Comparison of ENCODE assay signal across 25 cellular contexts in genomic region chr4:6043843-6044242, GRCh38. TPM values are rescaled to one million over a fixed set of nuclear protein-coding genes. Genes with fewer than 3 reads are reported as not detected.
A peak's percentile ranks its signal among the peaks of the same experiment; 100 is the strongest.
DNase-seq lines count a peak whose midpoint lies in the region; ATAC-seq, FAIRE-seq and TF ChIP-seq lines count a peak whose summit lies in the region.
"Had no signal": no experiment of that assay in that cellular context is flagged by ENCODE, and none has a peak within 500 bp of the region (broad histone marks: within the 10 kb centered on the region; RNA-seq: fewer than 3 reads in every experiment).

No MANE protein-coding gene starts in this region.

- TF ChIP-seq CTCF in K562 (IDR thresholded peaks at IDR 0.05 in 2 of 3, conservative IDR thresholded peaks at IDR 0.05 in 1 of 3; ENCODE audit: insufficient read depth in 2 of 3, low read depth in 1 of 3, low read length in 3 of 3): no peak

- no peaks in the 10 kb centered on the region for H4K20me1 ChIP-seq in BLaER1
- 0 out of 2 replicates have a peak, but pooled peaks cover 4% of the 10 kb centered on the region for H4K20me1 ChIP-seq in K562 (replicated peaks; ENCODE audit: control insufficient read depth, insufficient read depth, low read length)

- no peaks in the 10 kb centered on the region for H3K27me3 ChIP-seq in BLaER1
- peaks cover 7 to 38% of the 10 kb centered on the region in 2 experiments; a peak in 4 of 5 replicates for H3K27me3 ChIP-seq in K562 (ENCODE audit: control insufficient read depth in 2 of 2, insufficient read depth in 2 of 2, low read length in 2 of 2)
- peaks cover 0 to 31% (median 2%) of the 10 kb centered on the region in 3 experiments for H3K27me3 ChIP-seq in neuronal stem cell (ENCODE audit: control insufficient read depth in 3 of 3, insufficient read depth in 3 of 3, low read depth in 1 of 3, low read length in 3 of 3)
- no peaks in the 10 kb centered on the region for H3K27me3 ChIP-seq in CD8-positive, alpha-beta memory T cell (ENCODE audit: insufficient read depth, low read length, poor library complexity, severe bottlenecking)

- H2AFZ ChIP-seq in K562 (ENCODE audit: low read depth, low read length) (no peak overlapping the region), neuronal stem cell (ENCODE audit: low read length) (no peak overlapping the region)
- H2AFZ ChIP-seq: GM23338 had no signal

- no peaks in the 10 kb centered on the region for H3K36me3 Mint-ChIP-seq in CD8-positive, alpha-beta memory T cell
- H3K36me3 Mint-ChIP-seq: CD8-positive, alpha-beta T cell had no signal

- no peaks in the 10 kb centered on the region for H3K36me3 ChIP-seq in BLaER1
- H3K36me3 ChIP-seq in K562 (ENCODE audit: control insufficient read depth, insufficient read depth, low read length): no peaks in the 10 kb centered on the region
- H3K36me3 ChIP-seq in neuronal stem cell (replicated peaks in 1 of 2; ENCODE audit: control insufficient read depth in 2 of 2, insufficient read depth in 2 of 2, low read length in 2 of 2): no peaks in the 10 kb centered on the region
- no peaks in the 10 kb centered on the region for H3K36me3 ChIP-seq in CD8-positive, alpha-beta memory T cell (ENCODE audit: insufficient read depth, low read length)

- no peaks in the 10 kb centered on the region for H3K9me3 Mint-ChIP-seq in CD8-positive, alpha-beta memory T cell
- H3K9me3 Mint-ChIP-seq: CD8-positive, alpha-beta T cell; GM23338 had no signal

- H2BK15ac ChIP-seq in neuronal stem cell (ENCODE audit: low read length): no peak overlapping the region

- no peak overlapping the region for H3K14ac ChIP-seq in neuronal stem cell (ENCODE audit: low read length)

- no peak overlapping the region for H3K4me3 Mint-ChIP-seq in CD8-positive, alpha-beta memory T cell
- H3K4me3 Mint-ChIP-seq: CD8-positive, alpha-beta T cell; GM23338; HFFc6 had no signal

- POLR2A ChIA-PET in K562 (lab: Yijun Ruan, JAX): no interaction called here
- POLR2A ChIA-PET in CD8-positive, alpha-beta memory T cell (lab: Charles Lee): no interaction called here

- H2BK120ac ChIP-seq in neuronal stem cell (ENCODE audit: low read depth, low read length): no peak overlapping the region

- no peaks in the 10 kb centered on the region for H3K79me2 ChIP-seq in K562 (ENCODE audit: control insufficient read depth, insufficient read depth, low read length)

- CTCF ChIA-PET in K562 (lab: Yijun Ruan, JAX; ENCODE audit: low intra/inter-chr PET ratio): no interaction called here
- CTCF ChIA-PET in CD8-positive, alpha-beta memory T cell (lab: Charles Lee): no interaction called here

- H3K27me3 Mint-ChIP-seq in CD8-positive, alpha-beta memory T cell: peaks cover 2 to 3% of the 10 kb centered on the region in 2 donors

- no peak overlapping the region for H3K18ac ChIP-seq in neuronal stem cell (ENCODE audit: low read length)

- no peaks in the 10 kb centered on the region for H3K79me1 ChIP-seq in neuronal stem cell (ENCODE audit: low read depth, low read length)

- H3K4me2 ChIP-seq in BLaER1: peak overlapping the region; percentile 57
- H3K4me2 ChIP-seq in K562 (ENCODE audit: insufficient read depth, low read length): no peak overlapping the region
- no peak overlapping the region for H3K4me2 ChIP-seq in neuronal stem cell (ENCODE audit: insufficient read depth, low read length, poor library complexity, severe bottlenecking)
- H3K4me2 ChIP-seq: GM23338 had no signal

- H3K9me1 ChIP-seq in K562 (ENCODE audit: control insufficient read depth, insufficient read depth, low read length): no peaks in the 10 kb centered on the region

- intact Hi-C loops in K562 (cut with micrococcal nuclease): no loop called here

- peak overlapping the region; percentile 87 for H2AK5ac ChIP-seq in neuronal stem cell (ENCODE audit: low read depth, low read length)

- no peak for TF ChIP-seq RAD21 in K562 (CRISPR knock-in tag; conservative IDR thresholded peaks at IDR 0.05 in 1 of 2, IDR thresholded peaks at IDR 0.05 in 1 of 2)

- H3K27ac Mint-ChIP-seq in CD8-positive, alpha-beta memory T cell: no peak overlapping the region
- H3K27ac Mint-ChIP-seq: CD8-positive, alpha-beta T cell; GM23338; HFFc6 had no signal

- no peak for TF ChIP-seq EP300 in K562 (IDR thresholded peaks at IDR 0.05; ENCODE audit: low read length)

- no peak overlapping the region for H2BK5ac ChIP-seq in neuronal stem cell (ENCODE audit: low read length)

- in situ Hi-C loops in K562 (cut with MboI): no loop called here

- H3K9ac ChIP-seq in BLaER1: no peak overlapping the region
- H3K9ac ChIP-seq in K562 (ENCODE audit: insufficient read depth in 1 of 2, low read depth in 2 of 2, low read length in 2 of 2): no peak overlapping the region
- H3K9ac ChIP-seq in neuronal stem cell (ENCODE audit: low read depth, low read length, poor library complexity): peak overlapping the region; percentile 24

- no peak overlapping the region for H3K4me3 ChIP-seq in BLaER1
- H3K4me3 ChIP-seq in K562: no peak overlapping the region
- H3K4me3 ChIP-seq in neuronal stem cell (ENCODE audit: low read length in 2 of 2): no peak overlapping the region
- H3K4me3 ChIP-seq in CD8-positive, alpha-beta memory T cell (ENCODE audit: low read length): no peak overlapping the region
- H3K4me3 ChIP-seq: GM12878, GM23338 had no signal

- H3K23ac ChIP-seq in neuronal stem cell (ENCODE audit: low read depth, low read length, poor library complexity): no peak overlapping the region

- H3K27ac ChIP-seq in BLaER1 (no peak overlapping the region), K562 (ENCODE audit: extremely low read depth, low read depth, low read length) (no peak overlapping the region), neuronal stem cell (replicated peaks; ENCODE audit: low read length) (no peak overlapping the region)
- no peak overlapping the region for H3K27ac ChIP-seq in CD8-positive, alpha-beta memory T cell (ENCODE audit: low read depth, low read length)
- H3K27ac ChIP-seq: HL-60 had no signal

- DNase-seq in K562 (ENCODE audit: extremely low read depth in 1 of 4, low spot score in 3 of 4): no peak
- no peak for DNase-seq in neuronal stem cell (ENCODE audit: low spot score)
- no peak for DNase-seq in cerebellar cortex (ENCODE audit: low spot score)
- DNase-seq in GM19238 (ENCODE audit: insufficient read length, low spot score): no peak
- no peak for DNase-seq in CD8-positive, alpha-beta memory T cell
- DNase-seq: AML-193; CD8-positive, alpha-beta T cell; COR-L47; DMS 273 treated with DMSO at 0.1 percent for 48 hours; DMS53; DND-41; EL; HFFc6; IMR-90; KBM-7 had no signal

- H3K4me1 Mint-ChIP-seq in CD8-positive, alpha-beta memory T cell: peaks cover 0 to 22% (median 6%) of the 10 kb centered on the region in 3 donors
- H3K4me1 Mint-ChIP-seq: GM23338 had no signal

- H3K9me3 ChIP-seq in BLaER1: no peaks in the 10 kb centered on the region
- H3K9me3 ChIP-seq in K562 (replicated peaks; ENCODE audit: control insufficient read depth, insufficient read depth, low read depth, low read length): no peaks in the 10 kb centered on the region
- H3K9me3 ChIP-seq in neuronal stem cell (replicated peaks in 1 of 2; ENCODE audit: control insufficient read depth in 2 of 2, insufficient read depth in 1 of 2, low read depth in 1 of 2, low read length in 2 of 2): peaks cover 0 to 3% of the 10 kb centered on the region in 2 donors
- no peaks in the 10 kb centered on the region for H3K9me3 ChIP-seq in CD8-positive, alpha-beta memory T cell (ENCODE audit: low read length)

- no peak overlapping the region for H4K91ac ChIP-seq in neuronal stem cell (ENCODE audit: low read depth, low read length, poor library complexity)

- no peak for ATAC-seq in K562
- ATAC-seq: CD8-positive, alpha-beta T cell; GM12878; GM23338; HCT116 had no signal

- 1% methylated on average over 7 of the region's 7 CpGs for WGBS in K562 (ENCODE audit: insufficient coverage, low coverage, missing lambda C conversion rate)
- WGBS in neuronal stem cell (ENCODE audit: extremely low coverage in 2 of 2, insufficient read length in 2 of 2, insufficient replicate concordance in 1 of 2), 2 donors: no CpG with 5 or more reads among the region's 7 CpGs

- FAIRE-seq in K562 (lab: Jason Lieb, UNC): no peak
- FAIRE-seq: A204.1, GM12878, GM19239 had no signal

- no peak overlapping the region for H4K8ac ChIP-seq in neuronal stem cell (ENCODE audit: low read depth, low read length)

- no peak for TF ChIP-seq POLR2A in K562 (conservative IDR thresholded peaks at IDR 0.05)

- BruUV-seq in K562 (replicated peaks; lab: Mats Ljungman, UMichigan): no TSS peak

- H3K4me1 ChIP-seq in BLaER1: peaks cover 51% of the 10 kb centered on the region
- H3K4me1 ChIP-seq in K562 (replicated peaks in 1 of 2; ENCODE audit: control insufficient read depth in 2 of 2, insufficient read depth in 2 of 2, low read length in 2 of 2): no peaks in the 10 kb centered on the region
- H3K4me1 ChIP-seq in neuronal stem cell (ENCODE audit: control insufficient read depth in 2 of 2, insufficient read depth in 1 of 2, low read depth in 1 of 2, low read length in 2 of 2): no peaks in the 10 kb centered on the region
- no peaks in the 10 kb centered on the region for H3K4me1 ChIP-seq in CD8-positive, alpha-beta memory T cell (ENCODE audit: insufficient read depth, low read length)

- H2BK12ac ChIP-seq in neuronal stem cell (ENCODE audit: low read length): no peak overlapping the region

- H3K4ac ChIP-seq in neuronal stem cell (ENCODE audit: low read length): no peak overlapping the region

TF ChIP-seq in K562, 482 proteins besides CTCF, POLR2A, EP300 and RAD21:
- peak; percentile 95 for TF ChIP-seq ZFP36 (IDR thresholded peaks at IDR 0.05; ENCODE audit: low read depth, low read length, partially characterized antibody)
- TF ChIP-seq RBM14 (IDR thresholded peaks at IDR 0.05; ENCODE audit: borderline replicate concordance, insufficient read depth, low read depth, low read length): no peak

RNA-seq across cellular contexts. Expression of gene C4orf50, which starts 25.6 kb away (rescaled TPM):
- total RNA-seq in K562 (2011; cell fraction: chromatin; rRNA removed; ENCODE audit: low replicate concordance): not detected in 2 replicates
- total RNA-seq in K562 (2011; cell fraction: nucleolus; rRNA removed): not detected in 2 replicates
- not detected in 2 replicates for total RNA-seq in K562 (2011; cell fraction: nucleoplasm; rRNA removed)
- total RNA-seq in K562 (2014; rRNA removed): not detected in 2 replicates
- total RNA-seq in K562 (2014; rRNA removed; fragmentation: Illumina TruSeq; extraction: Trizol): not detected in 2 replicates
- not detected in 2 replicates for total RNA-seq in K562 (2015; rRNA removed; fragmentation: Illumina TruSeq; extraction: Trizol)
- total RNA-seq in K562 (2021): not detected in 2 replicates
- polyA plus RNA-seq in K562 (2011; rRNA removed): not detected in 2 replicates
- not detected in 2 replicates for polyA plus RNA-seq in K562 (2011; cell fraction: cytosol; rRNA removed)
- not detected in 2 replicates for polyA plus RNA-seq in K562 (2011; cell fraction: nucleus; rRNA removed)
- not detected in 2 replicates for polyA plus RNA-seq in K562 (2012)
- not detected in 2 replicates for polyA plus RNA-seq in K562 (2014; fragmentation: Illumina TruSeq; extraction: Trizol)
- not detected for polyA plus RNA-seq in K562 (2014; fragmentation: Nextera tagmentation; extraction: Ambion mirVana)
- not detected in 2 replicates for polyA plus RNA-seq in K562 (2014; rRNA removed)
- polyA minus RNA-seq in K562 (2011; rRNA and poly(A)+ RNA removed): not detected in 2 replicates
- polyA minus RNA-seq in K562 (2011; cell fraction: cytosol; rRNA and poly(A)+ RNA removed): not detected in 2 replicates
- not detected in 2 replicates for polyA minus RNA-seq in K562 (2011; cell fraction: nucleus; rRNA and poly(A)+ RNA removed)
- 0.01 TPM for polyA plus RNA-seq in neuronal stem cell (2013, experiment 1 of 2)
- polyA plus RNA-seq in neuronal stem cell (2013, experiment 2 of 2): 0.01 TPM
- under 1 TPM; 0.24 to 0.37 TPM for total RNA-seq in CD8-positive, alpha-beta memory T cell
- polyA plus RNA-seq in CD8-positive, alpha-beta memory T cell: 0.08 TPM
- total RNA-seq: G401, HFFc6, HT1080, IMR-90 had no signal
- polyA plus RNA-seq: BJ, IMR-90 had no signal
